Comparison of ENCODE assay signal across 9 cellular contexts in genomic region chr10:84540617-84541288, GRCh38.
A peak's percentile ranks its signal among the peaks of the same experiment; 100 is the strongest.
DNase-seq lines count a peak whose midpoint lies in the region; ATAC-seq, FAIRE-seq and TF ChIP-seq lines count a peak whose summit lies in the region.
"Had no signal": no experiment of that assay in that cellular context is flagged by ENCODE, and none has a peak within 500 bp of the region (broad histone marks: within the 10 kb centered on the region; RNA-seq: fewer than 3 reads in every experiment).

No MANE protein-coding gene starts in this region.

- ATAC-seq in CD8-positive, alpha-beta T cell, result peak; percentile 87
- ATAC-seq in GM19455 (IDR thresholded peaks at IDR 0.05; ENCODE audit: unreplicated experiment) (peak; percentile 89), HG03558 (IDR thresholded peaks at IDR 0.05; ENCODE audit: extremely low read depth, unreplicated experiment) (peak; percentile 50)

- peaks cover 4% of the 10 kb centered on the region for H3K4me1 ChIP-seq in CD8-positive, alpha-beta T cell (ENCODE audit: insufficient read depth, low read length)
- H3K4me1 ChIP-seq in astrocyte (ENCODE audit: insufficient read depth, low read length) (peaks cover 18% of the 10 kb centered on the region), iPS-15b (ENCODE audit: control insufficient read depth, insufficient read depth, low read length) (peaks cover 13% of the 10 kb centered on the region)

- no peak overlapping the region for H3K27ac ChIP-seq in CD8-positive, alpha-beta T cell (ENCODE audit: low read depth, low read length)
- H3K27ac ChIP-seq in astrocyte (ENCODE audit: low read depth, low read length) (peak overlapping the region; percentile 98), skin epidermis (no peak overlapping the region)

- no peaks in the 10 kb centered on the region for H3K36me3 Mint-ChIP-seq in CD8-positive, alpha-beta T cell
- peaks cover 2% of the 10 kb centered on the region for H3K36me3 Mint-ChIP-seq in astrocyte (ENCODE audit: low read depth, unreplicated experiment)

- H3K79me2 ChIP-seq in astrocyte (ENCODE audit: insufficient read depth, low read length), result no peaks in the 10 kb centered on the region

- peak overlapping the region; percentile 90 for H3K4me2 ChIP-seq in astrocyte (ENCODE audit: low read length)

- H3K4me3 ChIP-seq in CD8-positive, alpha-beta T cell (ENCODE audit: low read depth, low read length), result peak overlapping the region; percentile 63
- H3K4me3 ChIP-seq in astrocyte (ENCODE audit: insufficient read depth, low read depth, low read length), result peak overlapping the region; percentile 48
- H3K4me3 ChIP-seq in iPS-15b (ENCODE audit: low read depth, low read length), result peak overlapping the region; percentile 69
- H3K4me3 ChIP-seq in skin epidermis, result peak overlapping the region in 6 of 7 experiments; percentile 12 to 28 (median 18)

- H3K9ac ChIP-seq in astrocyte (ENCODE audit: low read length) (peak overlapping the region; percentile 90), iPS-15b (ENCODE audit: low read depth, low read length) (no peak overlapping the region)

- H3K27me3 Mint-ChIP-seq in CD8-positive, alpha-beta T cell (ENCODE audit: low read depth), result peaks cover 28% of the 10 kb centered on the region
- peaks cover 2% of the 10 kb centered on the region for H3K27me3 Mint-ChIP-seq in astrocyte (ENCODE audit: low read depth, unreplicated experiment)

- no peaks in the 10 kb centered on the region for H3K9me3 ChIP-seq in CD8-positive, alpha-beta T cell (ENCODE audit: low read length)
- no peaks in the 10 kb centered on the region for H3K9me3 ChIP-seq in astrocyte (ENCODE audit: insufficient read depth, low read depth, low read length)
- no peaks in the 10 kb centered on the region for H3K9me3 ChIP-seq in iPS-15b (ENCODE audit: control insufficient read depth, insufficient read depth, low read length)

- no peaks in the 10 kb centered on the region for H3K36me3 ChIP-seq in CD8-positive, alpha-beta T cell (ENCODE audit: insufficient read depth, low read length)
- H3K36me3 ChIP-seq in astrocyte (ENCODE audit: insufficient read depth, low read length), result no peaks in the 10 kb centered on the region
- no peaks in the 10 kb centered on the region for H3K36me3 ChIP-seq in iPS-15b (ENCODE audit: control insufficient read depth, insufficient read depth, low read length)

- H2AFZ ChIP-seq in astrocyte (ENCODE audit: low read depth, low read length), result peak overlapping the region; percentile 70

- no peaks in the 10 kb centered on the region for H3K9me3 Mint-ChIP-seq in CD8-positive, alpha-beta T cell
- no peaks in the 10 kb centered on the region for H3K9me3 Mint-ChIP-seq in astrocyte (ENCODE audit: unreplicated experiment)

- intact Hi-C loops in CD8-positive, alpha-beta T cell (cut with DNase I, micrococcal nuclease), result loop anchor here in 1 of 2 experiments (1.0 kb wide), 1 partner anchor 1837 kb away; no protein-coding TSS in a partner anchor

- peak; percentile 69 for TF ChIP-seq CTCF in CD8-positive, alpha-beta T cell (IDR thresholded peaks at IDR 0.05)
- TF ChIP-seq CTCF in astrocyte (IDR thresholded peaks at IDR 0.05; ENCODE audit: insufficient read depth, low read depth, low read length), result peak; percentile 46

- POLR2A ChIA-PET in CD8-positive, alpha-beta T cell (lab: Charles Lee), result no interaction called here

- H3K27ac Mint-ChIP-seq in CD8-positive, alpha-beta T cell, result no peak overlapping the region
- H3K27ac Mint-ChIP-seq in astrocyte (ENCODE audit: unreplicated experiment), result peak overlapping the region; percentile 87

- CTCF ChIA-PET in CD8-positive, alpha-beta T cell (lab: Charles Lee), result interaction anchor here (0.6 to 15.4 kb wide), 19 partner anchors 9 to 1839 kb away, joined by 3 to 358 read pairs (median 4); partner anchors contain the start of gene GRID1

- no peak for FAIRE-seq in astrocyte (lab: Jason Lieb, UNC)
- FAIRE-seq: TTC549 had no signal

- DNase-seq in CD8-positive, alpha-beta T cell, result peak; percentile 46 to 77 (median 58)
- DNase-seq in T-helper 22 cell (ENCODE audit: low read depth) (peak; percentile 11), astrocyte (ENCODE audit: low read depth) (peak; percentile 31), DMS153 (lab: John Stamatoyannopoulos, UW) (no peak)

- peak overlapping the region; percentile 59 for H3K4me3 Mint-ChIP-seq in CD8-positive, alpha-beta T cell
- no peak overlapping the region for H3K4me3 Mint-ChIP-seq in astrocyte (ENCODE audit: unreplicated experiment)

- no peaks in the 10 kb centered on the region for H4K20me1 ChIP-seq in astrocyte (ENCODE audit: insufficient read depth, low read length)

- H3K4me1 Mint-ChIP-seq in CD8-positive, alpha-beta T cell (ENCODE audit: low read depth), result peaks cover 8% of the 10 kb centered on the region
- peaks cover 20% of the 10 kb centered on the region for H3K4me1 Mint-ChIP-seq in astrocyte (ENCODE audit: low read depth, unreplicated experiment)

- H3K27me3 ChIP-seq in CD8-positive, alpha-beta T cell (ENCODE audit: insufficient read depth, low read length), result peaks cover 9% of the 10 kb centered on the region
- H3K27me3 ChIP-seq in astrocyte (ENCODE audit: insufficient read depth, low read length), result no peaks in the 10 kb centered on the region
- H3K27me3 ChIP-seq in iPS-15b (ENCODE audit: control insufficient read depth, insufficient read depth, low read length), result no peaks in the 10 kb centered on the region

Comparison
In these comparisons a context has a peak if more than half of its experiments do, and no peak if none do; other contexts are left out.
1. H3K4me3 ChIP-seq: peak in every context shown above with its lines; median percentile 69 in iPS-15b; 63 in CD8-positive, alpha-beta T cell; 48 in astrocyte; 18 in skin epidermis.